In genomic region chr12:120984351-120984898, GRCh38 we compare ENCODE assay signal across 24 cellular contexts. TPM values are rescaled to one million over a fixed set of nuclear protein-coding genes. Genes with fewer than 3 reads are reported as not detected.
DNase-seq lines count a peak whose midpoint lies in the region; ATAC-seq and TF ChIP-seq lines count a peak whose summit lies in the region.
"Had no signal": no experiment of that assay in that cellular context is flagged by ENCODE, and none has a peak within 500 bp of the region (broad histone marks: within the 10 kb centered on the region; RNA-seq: fewer than 3 reads in every experiment).

No MANE protein-coding gene starts in this region.

- no peaks in the 10 kb centered on the region for H3K36me3 Mint-ChIP-seq in activated naive CD4-positive, alpha-beta T cell treated with anti-CD3 and anti-CD28 coated beads, Interleukin-2, amount 50 U/mL, for 72 hours
- H3K36me3 Mint-ChIP-seq in WTC11, result no peaks in the 10 kb centered on the region
- H3K36me3 Mint-ChIP-seq in CD8-positive, alpha-beta memory T cell, result no peaks in the 10 kb centered on the region
- H3K36me3 Mint-ChIP-seq: activated naive CD8-positive, alpha-beta T cell treated with anti-CD3 and anti-CD28 coated beads, Interleukin-2, amount 10 ng/mL, durations not matched to agents 7 days and 5 days had no signal

- H3K9me3 ChIP-seq in right lobe of liver, result no peaks in the 10 kb centered on the region
- H3K9me3 ChIP-seq in CD8-positive, alpha-beta memory T cell (ENCODE audit: low read length), result no peaks in the 10 kb centered on the region
- H3K9me3 ChIP-seq: esophagus squamous epithelium, SJCRH30, upper lobe of right lung had no signal

- no peak for ATAC-seq in activated naive CD4-positive, alpha-beta T cell treated with anti-CD3 and anti-CD28 coated beads, Interleukin-2, amount 50 U/mL, for 72 hours
- ATAC-seq in WTC11, result peak; percentile 30
- peak; percentile 72 to 88 (median 78) for ATAC-seq in right lobe of liver
- ATAC-seq in Right ventricle myocardium inferior, result no peak
- ATAC-seq in GM19463 (IDR thresholded peaks at IDR 0.05; ENCODE audit: unreplicated experiment), result no peak
- ATAC-seq: stimulated activated naive B cell treated with anti-CD40 and anti-IgM and Interleukin-4, amounts not matched to agents 10 μg/mL and 1 μg/mL and 100 μg/mL, for 72 hours; upper lobe of right lung had no signal

- no peaks in the 10 kb centered on the region for H3K27me3 Mint-ChIP-seq in WTC11 (ENCODE audit: low read depth)
- H3K27me3 Mint-ChIP-seq in CD8-positive, alpha-beta memory T cell, result peaks cover 0 to 4% of the 10 kb centered on the region in 2 donors

- H3K27me3 ChIP-seq in right lobe of liver, result no peaks in the 10 kb centered on the region
- no peaks in the 10 kb centered on the region for H3K27me3 ChIP-seq in CD8-positive, alpha-beta memory T cell (ENCODE audit: insufficient read depth, low read length, poor library complexity, severe bottlenecking)
- H3K27me3 ChIP-seq: SJCRH30, upper lobe of right lung had no signal

- H3K36me3 ChIP-seq in right lobe of liver, result peaks cover 0 to 4% (median 0%) of the 10 kb centered on the region in 4 donors
- no peaks in the 10 kb centered on the region for H3K36me3 ChIP-seq in CD8-positive, alpha-beta memory T cell (ENCODE audit: insufficient read depth, low read length)
- H3K36me3 ChIP-seq: esophagus squamous epithelium, SJCRH30, upper lobe of right lung had no signal

- H3K4me3 ChIP-seq in right lobe of liver, result no peak overlapping the region
- H3K4me3 ChIP-seq in CD8-positive, alpha-beta memory T cell (ENCODE audit: low read length), result no peak overlapping the region
- H3K4me3 ChIP-seq: esophagus squamous epithelium, SJCRH30, upper lobe of right lung had no signal

- no peak overlapping the region for H3K4me3 Mint-ChIP-seq in WTC11
- no peak overlapping the region for H3K4me3 Mint-ChIP-seq in CD8-positive, alpha-beta memory T cell
- H3K4me3 Mint-ChIP-seq: activated naive CD8-positive, alpha-beta T cell treated with anti-CD3 and anti-CD28 coated beads, Interleukin-2, amount 10 ng/mL, durations not matched to agents 7 days and 5 days; activated T-cell treated with anti-CD3 and anti-CD28 coated beads, Interleukin-2, amount 50 U/mL, for 24 hours; stimulated activated naive B cell treated with anti-CD40 and anti-IgM and Interleukin-4, amounts not matched to agents 10 μg/mL and 1 μg/mL and 100 μg/mL, for 72 hours had no signal

- peak overlapping the region in 2 of 3 donors; percentile 83 to 90 for H3K27ac ChIP-seq in right lobe of liver
- no peak overlapping the region for H3K27ac ChIP-seq in CD8-positive, alpha-beta memory T cell (ENCODE audit: low read depth, low read length)
- H3K27ac ChIP-seq: C4-2B, esophagus squamous epithelium, SJCRH30, upper lobe of right lung had no signal

- H3K4me1 ChIP-seq in right lobe of liver, result peaks cover 0 to 45% (median 22%) of the 10 kb centered on the region in 4 donors
- no peaks in the 10 kb centered on the region for H3K4me1 ChIP-seq in CD8-positive, alpha-beta memory T cell (ENCODE audit: insufficient read depth, low read length)
- H3K4me1 ChIP-seq: esophagus squamous epithelium, SJCRH30, upper lobe of right lung had no signal

- 41% methylated on average over 3 of the region's 3 CpGs for WGBS in right lobe of liver (ENCODE audit: insufficient coverage, low coverage, low lambda C conversion rate, missing lambda C conversion rate)

- no peak for DNase-seq in activated naive CD4-positive, alpha-beta T cell treated with anti-CD3 and anti-CD28 coated beads, Interleukin-2, amount 50 U/mL, for 72 hours (ENCODE audit: low spot score in 2 of 2)
- no peak for DNase-seq in activated naive CD4-positive, alpha-beta T cell (lab: John Stamatoyannopoulos, UW)
- DNase-seq in WTC11 (ENCODE audit: low spot score) (no peak), right lobe of liver (peak; percentile 71 to 89 (median 89)), Right ventricle myocardium inferior (ENCODE audit: missing footprints) (no peak), NCI-H2029 (lab: John Stamatoyannopoulos, UW) (no peak)
- no peak for DNase-seq in CD8-positive, alpha-beta memory T cell
- DNase-seq: activated CD4-positive, alpha-beta T cell treated with anti-CD3 and anti-CD28 coated beads, Interleukin-2, amount 50 U/mL, for 4 hours; activated naive CD8-positive, alpha-beta T cell treated with anti-CD3 and anti-CD28 coated beads, Interleukin-2, amount 10 ng/mL, durations not matched to agents 7 days and 5 days; activated T-cell treated with anti-CD3 and anti-CD28 coated beads, Interleukin-2, amount 50 U/mL, for 24 hours; esophagus squamous epithelium; NCI-H1436; NCI-H446 treated with DMSO at 0.1 percent for 48 hours; SJCRH30; stimulated activated CD4-positive, alpha-beta T cell treated with anti-CD3 and anti-CD28 coated beads, Interleukin-12 subunit alpha, Interleukin-12 subunit beta, amount 100 ng/mL, for 4 hours; stimulated activated naive B cell treated with anti-CD40 and anti-IgM and Interleukin-4, amounts not matched to agents 10 μg/mL and 1 μg/mL and 100 μg/mL, for 72 hours; T1000; upper lobe of right lung had no signal

- peaks cover 17% of the 10 kb centered on the region for H3K4me1 Mint-ChIP-seq in WTC11
- H3K4me1 Mint-ChIP-seq in CD8-positive, alpha-beta memory T cell, result no peaks in the 10 kb centered on the region
- H3K4me1 Mint-ChIP-seq: stimulated activated naive B cell treated with anti-CD40 and anti-IgM and Interleukin-4, amounts not matched to agents 10 μg/mL and 1 μg/mL and 100 μg/mL, for 72 hours had no signal

- CTCF ChIA-PET in WTC11 (lab: Charles Lee), result interaction anchor here (1.4 to 1.8 kb wide), 3 partner anchors 13 to 344 kb away, joined by 3 to 10 read pairs (median 5); partner anchors contain the start of gene CABP1
- CTCF ChIA-PET in CD8-positive, alpha-beta memory T cell (lab: Charles Lee), result interaction anchor here (1.4 kb wide), 1 partner anchor 13 kb away, joined by 5 read pairs; no protein-coding TSS in a partner anchor

- peak overlapping the region; percentile 2 to 32 for H3K27ac Mint-ChIP-seq in activated naive CD4-positive, alpha-beta T cell treated with anti-CD3 and anti-CD28 coated beads, Interleukin-2, amount 50 U/mL, for 72 hours
- peak overlapping the region; percentile 11; the same call in 1 of the 2 replicates for H3K27ac Mint-ChIP-seq in WTC11
- H3K27ac Mint-ChIP-seq in CD8-positive, alpha-beta memory T cell, result no peak overlapping the region
- H3K27ac Mint-ChIP-seq: activated naive CD8-positive, alpha-beta T cell treated with anti-CD3 and anti-CD28 coated beads, Interleukin-2, amount 10 ng/mL, durations not matched to agents 7 days and 5 days; stimulated activated naive B cell treated with anti-CD40 and anti-IgM and Interleukin-4, amounts not matched to agents 10 μg/mL and 1 μg/mL and 100 μg/mL, for 72 hours had no signal

- TF ChIP-seq POLR2A in right lobe of liver (IDR thresholded peaks at IDR 0.05), result no peak

- POLR2A ChIA-PET in WTC11 (lab: Charles Lee), result interaction anchor here (2.8 kb wide), 1 partner anchor 12 kb away, joined by 7 read pairs; no protein-coding TSS in a partner anchor
- POLR2A ChIA-PET in CD8-positive, alpha-beta memory T cell (lab: Charles Lee), result no interaction called here

- TF ChIP-seq CTCF in WTC11 (IDR thresholded peaks at IDR 0.05), result no peak
- TF ChIP-seq CTCF in right lobe of liver (IDR thresholded peaks at IDR 0.05), result no peak

- peaks cover 0 to 5% of the 10 kb centered on the region in 2 donors for H3K9me3 Mint-ChIP-seq in activated naive CD4-positive, alpha-beta T cell treated with anti-CD3 and anti-CD28 coated beads, Interleukin-2, amount 50 U/mL, for 72 hours
- H3K9me3 Mint-ChIP-seq in WTC11, result peaks cover 9% of the 10 kb centered on the region
- H3K9me3 Mint-ChIP-seq in CD8-positive, alpha-beta memory T cell, result no peaks in the 10 kb centered on the region
- H3K9me3 Mint-ChIP-seq: activated T-cell treated with anti-CD3 and anti-CD28 coated beads, Interleukin-2, amount 50 U/mL, for 24 hours had no signal

- intact Hi-C loops in right lobe of liver (cut with DNase I), result no loop called here
- intact Hi-C loops in Right ventricle myocardium inferior (cut with DNase I), result no loop called here

TF ChIP-seq in WTC11, 78 proteins besides CTCF, POLR2A, EP300 and RAD21 (continues in another document):
- TF ChIP-seq ZNF219 (CRISPR knock-in tag; IDR thresholded peaks at IDR 0.05; ENCODE audit: borderline replicate concordance), result no peak

RNA-seq across cellular contexts. Expression of gene HNF1A, which starts 6.1 kb away (rescaled TPM):
- total RNA-seq in activated naive CD4-positive, alpha-beta T cell treated with anti-CD3 and anti-CD28 coated beads, Interleukin-2, amount 50 U/mL, for 72 hours, result not detected
- total RNA-seq in WTC11 (2021) (not detected in 3 replicates), right lobe of liver (10 to 100 TPM in 5 of 6 experiments, 1 to 10 TPM in 1; 9.8 to 20.5 (median 19.0) TPM), Right ventricle myocardium inferior (not detected)
- total RNA-seq in CD8-positive, alpha-beta memory T cell, result not detected
- not detected for polyA plus RNA-seq in CD8-positive, alpha-beta memory T cell
- total RNA-seq: A673; activated naive CD8-positive, alpha-beta T cell treated with anti-CD3 and anti-CD28 coated beads, Interleukin-2, amount 10 ng/mL, durations not matched to agents 7 days and 5 days; bronchial epithelial cell; esophagus squamous epithelium; mononuclear cell; posterior vena cava; upper lobe of right lung had no signal

RNA-seq across cellular contexts. Expression of gene C12orf43, which starts 31.9 kb away (rescaled TPM):
- 10 to 100 TPM; 16.9 to 19.9 TPM for total RNA-seq in activated naive CD4-positive, alpha-beta T cell treated with anti-CD3 and anti-CD28 coated beads, Interleukin-2, amount 50 U/mL, for 72 hours
- total RNA-seq in WTC11 (2021), result 19.1 to 20.7 TPM (median 19.2 TPM) in 3 replicates
- total RNA-seq in right lobe of liver, result 10 to 100 TPM in 2 of 6 experiments, 1 to 10 TPM in 4; 6.7 to 12.2 (median 8.8) TPM
- 10 to 100 TPM; 38.1 to 40.3 TPM for total RNA-seq in CD8-positive, alpha-beta memory T cell
- 24.9 TPM for polyA plus RNA-seq in CD8-positive, alpha-beta memory T cell
- 8.2 TPM for total RNA-seq in Right ventricle myocardium inferior

RNA-seq across cellular contexts. Expression of gene OASL, which starts 54.6 kb away (rescaled TPM):
- 10 to 100 TPM in 1 of 2 donors, 1 to 10 TPM in 1; 2.6 to 16.3 TPM for total RNA-seq in activated naive CD4-positive, alpha-beta T cell treated with anti-CD3 and anti-CD28 coated beads, Interleukin-2, amount 50 U/mL, for 72 hours
- 0.28 TPM in 1 of 3 replicates, not detected in the others for total RNA-seq in WTC11 (2021)
- 10 to 100 TPM in 2 of 6 experiments, 1 to 10 TPM in 4; 1.6 to 19.2 (median 4.1) TPM for total RNA-seq in right lobe of liver
- 1 to 10 TPM; 4.0 to 4.3 TPM for total RNA-seq in CD8-positive, alpha-beta memory T cell
- 21.2 TPM for polyA plus RNA-seq in CD8-positive, alpha-beta memory T cell
- 0.08 TPM for total RNA-seq in Right ventricle myocardium inferior
- total RNA-seq: SJCRH30 had no signal

Comparison
In these comparisons a context has a peak if more than half of its experiments do, and no peak if none do; other contexts are left out.
1. ATAC-seq: peak in WTC11 (single experiment) and right lobe of liver (4 of 4); none in activated naive CD4-positive, alpha-beta T cell treated with anti-CD3 and anti-CD28 coated beads, Interleukin-2, amount 50 U/mL, for 72 hours (0 of 2), Right ventricle myocardium inferior (single experiment) and GM19463 (single experiment).
2. DNase-seq: peak in right lobe of liver (3 of 3); none in activated naive CD4-positive, alpha-beta T cell treated with anti-CD3 and anti-CD28 coated beads, Interleukin-2, amount 50 U/mL, for 72 hours (0 of 2), activated naive CD4-positive, alpha-beta T cell (0 of 4), WTC11 (single experiment), CD8-positive, alpha-beta memory T cell (0 of 5), Right ventricle myocardium inferior (single experiment) and NCI-H2029 (single experiment).
3. H3K27ac Mint-ChIP-seq: peak in activated naive CD4-positive, alpha-beta T cell treated with anti-CD3 and anti-CD28 coated beads, Interleukin-2, amount 50 U/mL, for 72 hours (2 of 2) and WTC11 (single experiment); none in CD8-positive, alpha-beta memory T cell (0 of 8).
4. RNA of gene HNF1A, which starts 6.1 kb away (total RNA-seq): 9.8 to 20.5 TPM in right lobe of liver; not detected in WTC11, not detected in activated naive CD4-positive, alpha-beta T cell treated with anti-CD3 and anti-CD28 coated beads, Interleukin-2, amount 50 U/mL, for 72 hours, not detected in CD8-positive, alpha-beta memory T cell and not detected in Right ventricle myocardium inferior (single experiment); every median in the first group is over 10 times any median in the second.